18 cellular contexts compared by ENCODE assay signal in genomic region chr14:101116486-101117130, GRCh38.
"Had no signal": no experiment of that assay in that cellular context is flagged by ENCODE, and none has a peak within 500 bp of the region (broad histone marks: within the 10 kb centered on the region; RNA-seq: fewer than 3 reads in every experiment).

No MANE protein-coding gene starts in this region.

- H3K9me3 Mint-ChIP-seq: activated CD4-positive, alpha-beta T cell treated with anti-CD3 and anti-CD28 coated beads, Interleukin-2, amount 10 ng/mL, durations not matched to agents 24 days and 14 days; activated naive CD8-positive, alpha-beta T cell treated with anti-CD3 and anti-CD28 coated beads, Interleukin-2, amount 10 ng/mL, durations not matched to agents 7 days and 5 days; activated T-helper 17 cell treated with anti-CD3 and anti-CD28 coated beads, Interleukin-2, amount 50 U/mL, for 72 hours; T-cell; type B pancreatic cell had no signal

- H3K27me3 ChIP-seq: cardiac muscle cell, left lung had no signal

- H3K4me3 ChIP-seq: cardiac muscle cell, left lung had no signal

- H3K4me3 Mint-ChIP-seq: activated CD4-positive, alpha-beta T cell treated with anti-CD3 and anti-CD28 coated beads, Interleukin-2, amount 10 ng/mL, durations not matched to agents 24 days and 14 days; activated naive CD8-positive, alpha-beta T cell treated with anti-CD3 and anti-CD28 coated beads, Interleukin-2, amount 10 ng/mL, durations not matched to agents 7 days and 5 days; activated T-helper 17 cell treated with anti-CD3 and anti-CD28 coated beads, Interleukin-2, amount 50 U/mL, for 72 hours; naive thymus-derived CD8-positive, alpha-beta T cell; T-cell; type B pancreatic cell had no signal

- ATAC-seq: activated T-helper 17 cell treated with anti-CD3 and anti-CD28 coated beads, Interleukin-2, amount 50 U/mL, for 72 hours; left lung; naive thymus-derived CD8-positive, alpha-beta T cell; SK-N-SH treated with all-trans-retinoic acid at 6 μM for 48 hours; T-cell had no signal

- H3K4me1 Mint-ChIP-seq: activated T-helper 17 cell treated with anti-CD3 and anti-CD28 coated beads, Interleukin-2, amount 50 U/mL, for 72 hours had no signal

- H3K36me3 ChIP-seq: cardiac muscle cell, left lung had no signal

- H3K27ac Mint-ChIP-seq: activated CD4-positive, alpha-beta T cell treated with anti-CD3 and anti-CD28 coated beads, Interleukin-2, amount 10 ng/mL, durations not matched to agents 24 days and 14 days; activated naive CD8-positive, alpha-beta T cell treated with anti-CD3 and anti-CD28 coated beads, Interleukin-2, amount 10 ng/mL, durations not matched to agents 7 days and 5 days; activated T-helper 17 cell treated with anti-CD3 and anti-CD28 coated beads, Interleukin-2, amount 50 U/mL, for 72 hours; naive thymus-derived CD8-positive, alpha-beta T cell; T-cell; type B pancreatic cell had no signal

- DNase-seq: activated CD4-positive, alpha-beta T cell treated with anti-CD3 and anti-CD28 coated beads, Interleukin-2, amount 10 ng/mL, durations not matched to agents 24 days and 14 days; activated naive CD4-positive, alpha-beta T cell; activated naive CD8-positive, alpha-beta T cell treated with anti-CD3 and anti-CD28 coated beads, Interleukin-2, amount 10 ng/mL, durations not matched to agents 7 days and 5 days; activated T-cell treated with anti-CD3 and anti-CD28 coated beads, Interleukin-2, amount 50 U/mL, for 1 hour; amygdala; foreskin melanocyte; glutamatergic neuron; hippocampal formation; naive thymus-derived CD8-positive, alpha-beta T cell; retina; stimulated activated naive CD4-positive, alpha-beta T cell treated with Interleukin-2 at 50 U/mL for 16 hours; T-cell; T-helper 9 cell had no signal
